Comparison of ENCODE assay signal across 14 cellular contexts in the genomic region with DNA sequence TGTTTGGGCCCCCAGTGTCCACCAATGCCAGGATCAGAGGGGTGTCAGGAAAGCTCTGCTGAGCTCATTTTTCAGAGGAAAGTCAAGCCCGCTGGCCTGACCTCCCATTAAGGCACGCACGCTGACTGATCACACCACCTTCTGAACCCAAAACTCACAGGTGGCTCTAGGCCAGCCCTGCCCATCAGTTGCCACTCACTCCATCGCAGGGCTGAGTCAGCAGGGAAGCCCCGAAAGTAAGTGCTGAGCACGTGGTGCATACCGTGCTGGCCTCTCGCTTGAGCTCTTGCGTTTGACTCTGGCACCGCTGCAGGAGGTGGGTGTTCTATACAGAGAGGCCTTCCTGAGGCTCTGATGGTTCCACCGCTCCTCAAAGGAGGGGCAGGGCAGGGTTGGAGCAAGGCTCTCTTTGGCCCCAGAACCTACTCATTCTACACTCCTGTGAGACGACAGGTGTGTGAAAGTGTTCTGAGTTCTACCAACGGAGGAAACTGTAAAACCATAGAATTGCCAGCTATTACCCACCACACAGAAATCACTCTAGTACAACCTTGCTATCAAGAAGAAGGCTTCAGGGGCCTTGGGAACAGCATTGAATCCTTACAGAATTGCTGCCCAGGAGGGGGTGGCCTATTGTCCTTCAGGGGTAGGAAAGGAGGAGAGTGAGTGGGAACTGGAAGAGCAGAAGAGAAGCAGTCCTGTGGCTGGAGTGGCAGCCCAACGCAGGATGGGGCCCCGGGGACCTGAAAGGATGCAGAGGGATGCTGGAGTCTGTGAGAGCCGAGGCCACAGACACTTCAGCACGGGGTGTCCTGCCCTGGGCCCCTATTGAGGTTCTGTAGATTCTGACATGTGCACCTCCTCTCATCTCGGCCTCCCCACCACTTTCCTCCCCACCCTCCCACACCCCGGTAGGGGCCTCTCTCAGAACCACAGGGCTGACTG.
A peak's percentile ranks its signal among the peaks of the same experiment; 100 is the strongest.
DNase-seq lines count a peak whose midpoint lies in the region; ATAC-seq and TF ChIP-seq lines count a peak whose summit lies in the region.
"Had no signal": no experiment of that assay in that cellular context is flagged by ENCODE, and none has a peak within 500 bp of the region (broad histone marks: within the 10 kb centered on the region; RNA-seq: fewer than 3 reads in every experiment).

No MANE protein-coding gene starts in this region.

- no peaks in the 10 kb centered on the region for H3K79me2 ChIP-seq in OCI-LY7 (ENCODE audit: insufficient read depth, low read depth, low read length)

- no peaks in the 10 kb centered on the region for H3K9me3 Mint-ChIP-seq in CD8-positive, alpha-beta T cell

- no peaks in the 10 kb centered on the region for H3K36me3 ChIP-seq in CD8-positive, alpha-beta T cell (ENCODE audit: insufficient read depth, low read length)
- H3K36me3 ChIP-seq in OCI-LY7 (ENCODE audit: insufficient read depth, low read length) (no peaks in the 10 kb centered on the region), A673 (ENCODE audit: insufficient read depth, low read length, poor library complexity, severe bottlenecking) (no peaks in the 10 kb centered on the region)
- H3K36me3 ChIP-seq: brain microvascular endothelial cell, gastroesophageal sphincter, tibial nerve had no signal

- H2AFZ ChIP-seq in OCI-LY7 (ENCODE audit: low read length), result no peak overlapping the region

- POLR2A ChIA-PET in CD8-positive, alpha-beta T cell (lab: Charles Lee), result no interaction called here
- POLR2A ChIA-PET in OCI-LY7 (lab: Charles Lee) (interaction anchor here (0.6 kb wide), 1 partner anchor 17 kb away, joined by 4 read pairs; no protein-coding TSS in a partner anchor), A673 (lab: Charles Lee; ENCODE audit: low non-redundant PET) (no interaction called here)

- H3K27ac ChIP-seq in CD8-positive, alpha-beta T cell (ENCODE audit: low read depth, low read length), result no peak overlapping the region
- H3K27ac ChIP-seq in OCI-LY7 (ENCODE audit: low read depth, low read length, poor library complexity, severe bottlenecking), result no peak overlapping the region
- no peak overlapping the region for H3K27ac ChIP-seq in A673 (ENCODE audit: low read depth, low read length, poor library complexity, severe bottlenecking)
- H3K27ac ChIP-seq: brain microvascular endothelial cell, gastroesophageal sphincter, tibial nerve, VCaP had no signal

- no peak overlapping the region for H3K4me3 ChIP-seq in CD8-positive, alpha-beta T cell (ENCODE audit: low read depth, low read length)
- H3K4me3 ChIP-seq in OCI-LY7 (ENCODE audit: low read depth, low read length, poor library complexity, severe bottlenecking), result no peak overlapping the region
- no peak overlapping the region for H3K4me3 ChIP-seq in A673 (ENCODE audit: low read depth, low read length, poor library complexity, severe bottlenecking)
- H3K4me3 ChIP-seq: gastroesophageal sphincter, tibial nerve had no signal

- H3K9me2 ChIP-seq in OCI-LY7 (ENCODE audit: insufficient read depth, low read length), result no peaks in the 10 kb centered on the region

- no TSS peak for BruUV-seq in OCI-LY7 (replicated peaks; lab: Mats Ljungman, UMichigan)
- BruUV-seq in A673 (replicated peaks; lab: Mats Ljungman, UMichigan), result no TSS peak

- no peaks in the 10 kb centered on the region for H4K20me1 ChIP-seq in OCI-LY7 (ENCODE audit: insufficient read depth, low read length)

- H3K4me2 ChIP-seq in OCI-LY7 (ENCODE audit: low read length), result no peak overlapping the region

- CTCF ChIA-PET in CD8-positive, alpha-beta T cell (lab: Charles Lee), result no interaction called here
- CTCF ChIA-PET in OCI-LY7 (lab: Charles Lee; ENCODE audit: unreplicated experiment) (interaction anchor here (0.5 kb wide), 1 partner anchor 49 kb away, joined by 4 read pairs; no protein-coding TSS in a partner anchor), A673 (lab: Charles Lee) (no interaction called here)

- H3K36me3 Mint-ChIP-seq in CD8-positive, alpha-beta T cell, result peaks cover 3% of the 10 kb centered on the region

- intact Hi-C loops in CD8-positive, alpha-beta T cell (cut with DNase I, micrococcal nuclease), result no loop called here
- intact Hi-C loops in OCI-LY7 (cut with micrococcal nuclease; ENCODE audit: unreplicated experiment) (no loop called here), A673 (cut with micrococcal nuclease; ENCODE audit: unreplicated experiment) (no loop called here)

- peak overlapping the region; percentile 55 for H3K27ac Mint-ChIP-seq in CD8-positive, alpha-beta T cell

- H3K4me1 Mint-ChIP-seq in CD8-positive, alpha-beta T cell (ENCODE audit: low read depth), result peaks cover 11% of the 10 kb centered on the region

- H3K4me1 ChIP-seq in CD8-positive, alpha-beta T cell (ENCODE audit: insufficient read depth, low read length), result no peaks in the 10 kb centered on the region
- no peaks in the 10 kb centered on the region for H3K4me1 ChIP-seq in OCI-LY7 (ENCODE audit: insufficient read depth, low read length, poor library complexity, severe bottlenecking)
- H3K4me1 ChIP-seq in A673 (ENCODE audit: insufficient read depth, low read length, poor library complexity, severe bottlenecking), result no peaks in the 10 kb centered on the region
- H3K4me1 ChIP-seq: Caco-2, gastroesophageal sphincter, tibial nerve had no signal

- no peaks in the 10 kb centered on the region for H3K27me3 Mint-ChIP-seq in CD8-positive, alpha-beta T cell (ENCODE audit: low read depth)

- no peak for DNase-seq in CD8-positive, alpha-beta T cell
- DNase-seq in RPMI8226, result peak; percentile 100
- DNase-seq in AG20443 (ENCODE audit: low spot score), result no peak
- DNase-seq in OCI-LY7 (ENCODE audit: low spot score), result no peak
- no peak for DNase-seq in A673 (ENCODE audit: low spot score)
- DNase-seq: brain microvascular endothelial cell, Caco-2, midbrain had no signal

- TF ChIP-seq CTCF in CD8-positive, alpha-beta T cell (IDR thresholded peaks at IDR 0.05), result no peak
- no peak for TF ChIP-seq CTCF in OCI-LY7 (conservative IDR thresholded peaks at IDR 0.05; ENCODE audit: low read length)
- no peak for TF ChIP-seq CTCF in A673 (conservative IDR thresholded peaks at IDR 0.05; ENCODE audit: low read depth, low read length)

- H3K27me3 ChIP-seq in CD8-positive, alpha-beta T cell (ENCODE audit: insufficient read depth, low read length), result no peaks in the 10 kb centered on the region
- H3K27me3 ChIP-seq in A673 (replicated peaks; ENCODE audit: insufficient read depth, low read depth, low read length, poor library complexity), result no peaks in the 10 kb centered on the region
- H3K27me3 ChIP-seq: brain microvascular endothelial cell, gastroesophageal sphincter, tibial nerve had no signal

- H3K9me3 ChIP-seq in CD8-positive, alpha-beta T cell (ENCODE audit: low read length), result no peaks in the 10 kb centered on the region
- H3K9me3 ChIP-seq in OCI-LY7 (ENCODE audit: low read length), result no peaks in the 10 kb centered on the region
- H3K9me3 ChIP-seq in A673 (ENCODE audit: low read depth, low read length, poor library complexity, severe bottlenecking), result no peaks in the 10 kb centered on the region
- H3K9me3 ChIP-seq: Caco-2, gastroesophageal sphincter, tibial nerve had no signal

- peak; percentile 65 for ATAC-seq in CD8-positive, alpha-beta T cell
- ATAC-seq in GM18517 (IDR thresholded peaks at IDR 0.05; ENCODE audit: unreplicated experiment) (peak; percentile 89), GM21825 (IDR thresholded peaks at IDR 0.05; ENCODE audit: unreplicated experiment) (peak; percentile 76), HG03342 (IDR thresholded peaks at IDR 0.05; ENCODE audit: unreplicated experiment) (no peak)
- ATAC-seq: gastroesophageal sphincter had no signal

- no peak overlapping the region for H3K4me3 Mint-ChIP-seq in CD8-positive, alpha-beta T cell
